In the genomic region with DNA sequence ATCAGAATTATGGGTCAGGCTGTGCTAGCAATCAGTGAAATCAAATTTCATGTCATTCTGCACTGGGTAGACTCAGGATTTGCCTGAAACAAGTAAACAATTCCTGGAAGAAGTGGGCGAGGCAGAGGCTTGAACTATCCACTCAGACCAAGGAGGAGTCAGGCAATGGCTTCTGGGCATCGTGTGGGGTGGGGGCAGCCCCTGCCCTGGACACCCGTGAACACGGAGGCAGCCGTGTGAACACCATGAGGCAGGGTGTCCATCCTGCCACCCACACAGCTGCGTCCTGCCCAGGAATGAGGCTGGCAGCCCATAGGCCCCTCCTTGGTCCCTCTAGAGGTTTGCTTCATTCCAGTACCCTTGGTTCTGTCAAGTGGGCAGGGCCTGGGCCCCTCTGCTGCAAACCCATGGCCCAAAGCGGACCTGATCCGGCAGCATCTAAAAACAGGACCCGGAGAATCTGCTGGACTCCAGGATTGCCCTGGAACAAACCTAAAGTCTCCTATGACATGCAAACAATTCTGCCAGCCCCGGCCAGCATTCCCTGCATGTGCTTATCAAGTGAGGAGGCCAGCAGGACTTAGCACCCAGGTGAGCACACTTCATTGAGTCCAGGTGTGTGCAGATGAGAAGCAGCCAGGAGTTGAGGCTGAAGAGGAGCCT, we compare ENCODE assay signal across 25 cellular contexts.
DNase-seq lines count a peak whose midpoint lies in the region; ATAC-seq and TF ChIP-seq lines count a peak whose summit lies in the region.
"Had no signal": no experiment of that assay in that cellular context is flagged by ENCODE, and none has a peak within 500 bp of the region (broad histone marks: within the 10 kb centered on the region; RNA-seq: fewer than 3 reads in every experiment).

No MANE protein-coding gene starts in this region.

- H4K91ac ChIP-seq in neuronal stem cell (ENCODE audit: low read depth, low read length, poor library complexity) = no peak overlapping the region

- H3K27ac ChIP-seq in HCT116 (ENCODE audit: low read depth, low read length) (no peak overlapping the region), colonic mucosa (peak overlapping the region; percentile 66), neuronal stem cell (replicated peaks; ENCODE audit: low read length) (no peak overlapping the region), subcutaneous abdominal adipose tissue (ENCODE audit: low read depth, low read length) (peak overlapping the region; percentile 63)
- H3K27ac ChIP-seq: C4-2B, tibial artery had no signal

- no peak overlapping the region for H3K18ac ChIP-seq in neuronal stem cell (ENCODE audit: low read length)

- no peaks in the 10 kb centered on the region for H3K79me1 ChIP-seq in neuronal stem cell (ENCODE audit: low read depth, low read length)

- POLR2A ChIA-PET in HCT116 (lab: Charles Lee) = no interaction called here

- H3K23ac ChIP-seq in neuronal stem cell (ENCODE audit: low read depth, low read length, poor library complexity) = peak overlapping the region; percentile 5

- H3K27me3 ChIP-seq in HCT116 (ENCODE audit: insufficient read depth, low read length) (no peaks in the 10 kb centered on the region), colonic mucosa (no peaks in the 10 kb centered on the region), neuronal stem cell (ENCODE audit: control insufficient read depth in 3 of 3, insufficient read depth in 3 of 3, low read depth in 1 of 3, low read length in 3 of 3) (no peaks in the 10 kb centered on the region), subcutaneous abdominal adipose tissue (ENCODE audit: control insufficient read depth in 5 of 5, insufficient read depth in 4 of 5, low read length in 5 of 5) (peaks cover 0 to 2% (median 0%) of the 10 kb centered on the region in 5 donors)
- H3K27me3 ChIP-seq: adrenal gland, esophagus muscularis mucosa, tibial artery had no signal

- no peak overlapping the region for H2AK5ac ChIP-seq in neuronal stem cell (ENCODE audit: low read depth, low read length)

- H3K36me3 ChIP-seq in HCT116 (ENCODE audit: control insufficient read depth in 1 of 2, insufficient read depth in 2 of 2, low read length in 2 of 2) (no peaks in the 10 kb centered on the region), colonic mucosa (no peaks in the 10 kb centered on the region), neuronal stem cell (replicated peaks in 1 of 2; ENCODE audit: control insufficient read depth in 2 of 2, insufficient read depth in 2 of 2, low read length in 2 of 2) (peaks cover 4% of the 10 kb centered on the region in 2 donors), subcutaneous abdominal adipose tissue (ENCODE audit: control insufficient read depth in 5 of 5, insufficient read depth in 5 of 5, low read length in 5 of 5) (no peaks in the 10 kb centered on the region)
- H3K36me3 ChIP-seq: adrenal gland, tibial artery had no signal

- H3K4me1 ChIP-seq in HCT116 (ENCODE audit: control insufficient read depth in 1 of 2, insufficient read depth in 2 of 2, low read length in 2 of 2) = peaks cover 74 to 82% of the 10 kb centered on the region in 2 experiments
- H3K4me1 ChIP-seq in colonic mucosa = peaks cover 25% of the 10 kb centered on the region
- H3K4me1 ChIP-seq in neuronal stem cell (ENCODE audit: control insufficient read depth in 2 of 2, insufficient read depth in 1 of 2, low read depth in 1 of 2, low read length in 2 of 2) = peaks cover 2 to 21% of the 10 kb centered on the region in 2 donors
- H3K4me1 ChIP-seq in subcutaneous abdominal adipose tissue (ENCODE audit: control insufficient read depth in 5 of 5, insufficient read depth in 5 of 5, low read length in 5 of 5) = peaks cover 8 to 44% (median 33%) of the 10 kb centered on the region in 5 donors

- no peaks in the 10 kb centered on the region for H3K79me2 ChIP-seq in HCT116 (ENCODE audit: insufficient read depth, low read length)

- no peak overlapping the region for H4K8ac ChIP-seq in neuronal stem cell (ENCODE audit: low read depth, low read length)

- no peak for TF ChIP-seq CTCF in HCT116 (IDR thresholded peaks at IDR 0.05 in 2 of 3, conservative IDR thresholded peaks at IDR 0.05 in 1 of 3; ENCODE audit: borderline replicate concordance in 1 of 3, insufficient read depth in 1 of 3, low read depth in 2 of 3, low read length in 2 of 3)
- TF ChIP-seq CTCF in colonic mucosa (IDR thresholded peaks at IDR 0.05) = no peak

- no peak overlapping the region for H3K14ac ChIP-seq in neuronal stem cell (ENCODE audit: low read length)

- H3K9me2 ChIP-seq in HCT116 (ENCODE audit: insufficient read depth) = no peaks in the 10 kb centered on the region

- no peak for TF ChIP-seq POLR2A in HCT116 (IDR thresholded peaks at IDR 0.05; ENCODE audit: borderline replicate concordance, extremely low read depth, insufficient read depth, insufficient read length)

- no peak overlapping the region for H2BK120ac ChIP-seq in neuronal stem cell (ENCODE audit: low read depth, low read length)

- peak overlapping the region; percentile 15 for H2BK5ac ChIP-seq in neuronal stem cell (ENCODE audit: low read length)

- intact Hi-C loops in HCT116 (cut with micrococcal nuclease) = loop anchor here (10.0 kb wide), 2 partner anchors 68 to 108 kb away; a partner anchor contains a TSS
- intact Hi-C loops in colonic mucosa (cut with DNase I) = loop anchor here (5.0 kb wide), 1 partner anchor 66 kb away; no protein-coding TSS in a partner anchor

- CTCF ChIA-PET in HCT116 (lab: Charles Lee) = no interaction called here

- peak overlapping the region; percentile 75 for H3K4me2 ChIP-seq in HCT116 (ENCODE audit: low read length)
- no peak overlapping the region for H3K4me2 ChIP-seq in neuronal stem cell (ENCODE audit: insufficient read depth, low read length, poor library complexity, severe bottlenecking)

- ATAC-seq in HCT116 = no peak
- no peak for ATAC-seq in HG03432 (IDR thresholded peaks at IDR 0.05; ENCODE audit: unreplicated experiment)
- ATAC-seq in GM21737 (IDR thresholded peaks at IDR 0.05; ENCODE audit: unreplicated experiment) = no peak
- ATAC-seq: SK-N-SH treated with all-trans-retinoic acid at 6 μM for 48 hours; stimulated activated naive CD8-positive, alpha-beta T cell treated with anti-CD3 and anti-CD28 coated beads, Interleukin-15, Interleukin-2, amounts not matched to agents 100 U/mL and 50 U/mL, for 24 hours had no signal

- no TSS peak for BruUV-seq in HCT116 (replicated peaks; lab: Mats Ljungman, UMichigan)

- H3K9me3 ChIP-seq in HCT116 (ENCODE audit: control insufficient read depth in 1 of 2, insufficient read depth in 1 of 2, low read depth in 1 of 2, low read length in 2 of 2) = no peaks in the 10 kb centered on the region
- no peaks in the 10 kb centered on the region for H3K9me3 ChIP-seq in colonic mucosa
- H3K9me3 ChIP-seq in neuronal stem cell (replicated peaks in 1 of 2; ENCODE audit: control insufficient read depth in 2 of 2, insufficient read depth in 1 of 2, low read depth in 1 of 2, low read length in 2 of 2) = peaks cover 0 to 4% of the 10 kb centered on the region in 2 donors
- H3K9me3 ChIP-seq in subcutaneous abdominal adipose tissue (ENCODE audit: control insufficient read depth in 5 of 5, low read length in 5 of 5) = no peaks in the 10 kb centered on the region
- H3K9me3 ChIP-seq: adrenal gland, esophagus muscularis mucosa, tibial artery had no signal

- H2AFZ ChIP-seq in HCT116 (ENCODE audit: low read depth, low read length, poor library complexity, severe bottlenecking) = no peak overlapping the region
- H2AFZ ChIP-seq in neuronal stem cell (ENCODE audit: low read length) = no peak overlapping the region

- H3K4me3 ChIP-seq in HCT116 (replicated peaks in 1 of 2; ENCODE audit: low read depth in 1 of 2, low read length in 2 of 2) (no peak overlapping the region), colonic mucosa (no peak overlapping the region), neuronal stem cell (ENCODE audit: low read length in 2 of 2) (no peak overlapping the region), subcutaneous abdominal adipose tissue (ENCODE audit: low read depth in 1 of 5, low read length in 5 of 5) (no peak overlapping the region)
- H3K4me3 ChIP-seq: adrenal gland, esophagus muscularis mucosa, tibial artery had no signal

- TF ChIP-seq RAD21 in HCT116 (IDR thresholded peaks at IDR 0.05; ENCODE audit: low read depth) = no peak

- WGBS in neuronal stem cell (ENCODE audit: extremely low coverage in 2 of 2, insufficient read length in 2 of 2, insufficient replicate concordance in 1 of 2), 2 donors = no CpG with 5 or more reads among the region's 10 CpGs

- no peaks in the 10 kb centered on the region for H4K20me1 ChIP-seq in HCT116 (ENCODE audit: insufficient read depth)

- 0 out of 2 replicates have a peak overlapping the region, but pooled peaks have one; percentile 56 for H3K9ac ChIP-seq in HCT116 (ENCODE audit: low read length)
- peak overlapping the region; percentile 38 to 89 for H3K9ac ChIP-seq in colonic mucosa (ENCODE audit: low read depth in 2 of 2, low read length in 2 of 2)
- H3K9ac ChIP-seq in neuronal stem cell (ENCODE audit: low read depth, low read length, poor library complexity) = no peak overlapping the region
- H3K9ac ChIP-seq in subcutaneous abdominal adipose tissue (ENCODE audit: low read length in 5 of 5) = no peak overlapping the region

- DNase-seq in HCT116 (ENCODE audit: low read depth, low spot score) (no peak), colonic mucosa (peak; percentile 54), neuronal stem cell (ENCODE audit: low spot score) (no peak), Ammon's horn (ENCODE audit: low spot score) (no peak)
- DNase-seq: ACHN; activated CD4-positive, alpha-beta T cell treated with anti-CD3 and anti-CD28 coated beads for 48 hours; activated naive CD4-positive, alpha-beta T cell treated with Interleukin-2 at 50 U/mL for 16 hours; activated T-cell treated with anti-CD3 and anti-CD28 coated beads, Interleukin-2, amount 50 U/mL, for 48 hours; Calu3; DND-41; NCI-H146; NCI-H2171; NCI-H748 treated with DMSO at 0.1 percent for 48 hours; nucleus accumbens; stimulated activated CD4-positive, alpha-beta T cell treated with anti-CD3 and anti-CD28 coated beads, Interleukin-12 subunit alpha, Interleukin-12 subunit beta, amount 100 ng/mL, for 4 hours; stimulated activated CD4-positive, alpha-beta T cell treated with anti-CD3 and anti-CD28 coated beads, Interleukin-4, amount 100 ng/mL, for 24 hours; stimulated activated naive CD8-positive, alpha-beta T cell treated with anti-CD3 and anti-CD28 coated beads, Interleukin-15, Interleukin-2, amounts not matched to agents 100 U/mL and 50 U/mL, for 24 hours; tibial artery had no signal

- RAD21 ChIA-PET in HCT116 (lab: Charles Lee; ENCODE audit: low non-redundant PET in 1 of 2, low total read pairs in 2 of 2, uncharacterized antibody in 2 of 2, unreplicated experiment in 2 of 2) = no interaction called here

- H2BK12ac ChIP-seq in neuronal stem cell (ENCODE audit: low read length) = no peak overlapping the region

- H2BK15ac ChIP-seq in neuronal stem cell (ENCODE audit: low read length) = no peak overlapping the region

- H3K4ac ChIP-seq in neuronal stem cell (ENCODE audit: low read length) = no peak overlapping the region

Comparison
In these comparisons a context has a peak if more than half of its experiments do, and no peak if none do; other contexts are left out.
1. H3K27ac ChIP-seq: peak in colonic mucosa (single experiment) and subcutaneous abdominal adipose tissue (single experiment); none in HCT116 (single experiment) and neuronal stem cell (single experiment).
2. H3K9ac ChIP-seq: peak in HCT116 (single experiment) and colonic mucosa (2 of 2); none in neuronal stem cell (single experiment) and subcutaneous abdominal adipose tissue (0 of 5).